Comparison of ENCODE assay signal across 8 cellular contexts in genomic region chr16:1308977-1309885, GRCh38. TPM values are rescaled to one million over a fixed set of nuclear protein-coding genes. Genes with fewer than 3 reads are reported as not detected.
DNase-seq lines count a peak whose midpoint lies in the region; ATAC-seq and TF ChIP-seq lines count a peak whose summit lies in the region.

Gene UBE2I, plus strand, starts transcription at chr16:1309636. Its CDS starts 4,395 bp downstream, at chr16:1314031.

- peaks cover 28% of the 10 kb centered on the region for H3K4me1 Mint-ChIP-seq in Calu3 (ENCODE audit: low read depth, unreplicated experiment)

- ATAC-seq in GM21447 (IDR thresholded peaks at IDR 0.05; ENCODE audit: unreplicated experiment) = peak; percentile 56

- H4K20me1 ChIP-seq in OCI-LY1 (ENCODE audit: insufficient read depth, low read length) = no peaks in the 10 kb centered on the region

- no peaks in the 10 kb centered on the region for H3K9me2 ChIP-seq in OCI-LY1 (ENCODE audit: low read depth, low read length)

- 0 out of 2 replicates have a peak within 1 kb of the TSS, but pooled peaks have one; percentile 99 for H2AFZ ChIP-seq in OCI-LY1 (ENCODE audit: low read length)

- H3K4me1 ChIP-seq in OCI-LY1 (ENCODE audit: insufficient read depth, low read length, severe bottlenecking) = peaks cover 20% of the 10 kb centered on the region
- peaks cover 10% of the 10 kb centered on the region for H3K4me1 ChIP-seq in mesodermal cell (ENCODE audit: control insufficient read depth, insufficient read depth, low read length, poor library complexity, severe bottlenecking)

- BruUV-seq in Calu3 (replicated peaks; lab: Mats Ljungman, UMichigan) = no TSS peak

- in situ Hi-C loops in endometrial microvascular endothelial cells (cut with HindIII; ENCODE audit: inconsistent ontology term, low pct_unique_long_range_greater_than_20kb, low sequenced_read_pairs) = no loop called here

- peaks cover 72% of the 10 kb centered on the region for H3K36me3 Mint-ChIP-seq in Calu3 (ENCODE audit: insufficient read depth, unreplicated experiment)

- peaks cover 44% of the 10 kb centered on the region for H3K79me2 ChIP-seq in OCI-LY1 (ENCODE audit: insufficient read depth, low read length)

- no peaks in the 10 kb centered on the region for H3F3A ChIP-seq in OCI-LY1 (ENCODE audit: insufficient read depth, low read length)

- peak within 1 kb of the TSS; percentile 98 for H3K4me3 Mint-ChIP-seq in Calu3 (ENCODE audit: low read depth, unreplicated experiment)

- H3K9me3 ChIP-seq in OCI-LY1 (ENCODE audit: low read length) (no peaks in the 10 kb centered on the region), mesodermal cell (ENCODE audit: control insufficient read depth, low read length) (no peaks in the 10 kb centered on the region)

- no peaks in the 10 kb centered on the region for H3K9me3 Mint-ChIP-seq in Calu3 (ENCODE audit: low read depth, unreplicated experiment)

- 0% methylated on average over 74 to 85 of the region's 117 CpGs for WGBS in mesodermal cell (ENCODE audit: insufficient coverage in 2 of 2), 2 experiments

- H3K27ac Mint-ChIP-seq in Calu3 (ENCODE audit: unreplicated experiment) = peak within 1 kb of the TSS; percentile 98

- CTCF ChIA-PET in Calu3 (lab: Charles Lee) = interaction anchor here (0.6 to 1.0 kb wide), 4 partner anchors 10 to 27 kb away, joined by 3 to 5 read pairs (median 3); no protein-coding TSS in a partner anchor

- peaks cover 30% of the 10 kb centered on the region; the same call in 1 of the 2 replicates for H3K36me3 ChIP-seq in OCI-LY1 (ENCODE audit: insufficient read depth, low read length)
- peaks cover 28% of the 10 kb centered on the region for H3K36me3 ChIP-seq in mesodermal cell (ENCODE audit: control insufficient read depth, insufficient read depth, low read length)

- peak within 1 kb of the TSS; percentile 98 for H3K4me2 ChIP-seq in OCI-LY1 (ENCODE audit: low read length)

- peak within 1 kb of the TSS; percentile 100 for H3K9ac ChIP-seq in OCI-LY1 (ENCODE audit: low read length)

- intact Hi-C loops in Calu3 (cut with micrococcal nuclease; ENCODE audit: unreplicated experiment) = no loop called here

- H3K4me3 ChIP-seq in OCI-LY1 (ENCODE audit: low read depth, low read length, poor library complexity, severe bottlenecking) (peak within 1 kb of the TSS; percentile 96), mesodermal cell (ENCODE audit: extremely low read depth, insufficient read depth, low read length, poor library complexity, severe bottlenecking) (peak within 1 kb of the TSS; percentile 84)

- H3K27ac ChIP-seq in OCI-LY1 (ENCODE audit: low read depth, low read length, poor library complexity, severe bottlenecking) = peak within 1 kb of the TSS; percentile 96
- peak within 1 kb of the TSS; percentile 100 for H3K27ac ChIP-seq in mesodermal cell (ENCODE audit: low read depth, low read length, severe bottlenecking)

- TF ChIP-seq CTCF in Calu3 (IDR thresholded peaks at IDR 0.05; ENCODE audit: unreplicated experiment) (no peak), OCI-LY1 (IDR thresholded peaks at IDR 0.05; ENCODE audit: low read length) (no peak)

- H3K27me3 ChIP-seq in OCI-LY1 (ENCODE audit: insufficient read depth, low read length) = no peaks in the 10 kb centered on the region

- no peaks in the 10 kb centered on the region for H3K27me3 Mint-ChIP-seq in Calu3 (ENCODE audit: unreplicated experiment)

- DNase-seq in Calu3 = peak; percentile 98
- DNase-seq in HuH-7 (ENCODE audit: low spot score) = peak; percentile 92
- DNase-seq in activated CD8-positive, alpha-beta memory T cell treated with anti-CD3 and anti-CD28 coated beads, Interleukin-2, amount 50 U/mL, for 4 hours = peak; percentile 95
- peak; percentile 90 for DNase-seq in stimulated activated CD8-positive, alpha-beta memory T cell treated with anti-CD3 and anti-CD28 coated beads, Interleukin-15, amount 100 ng/mL, for 24 hours (ENCODE audit: low read depth)

RNA-seq across cellular contexts. Expression of gene UBE2I, which starts in this region (rescaled TPM):
- total RNA-seq in Calu3 (2022) (261 and 271 TPM in 2 replicates), endometrial microvascular endothelial cells (ENCODE audit: inconsistent ontology term) (62.4 TPM)
- polyA plus RNA-seq in mesodermal cell (2013, experiment 1 of 2) = 175 TPM
- 181 TPM for polyA plus RNA-seq in mesodermal cell (2013, experiment 2 of 2)

Comparison
In these comparisons a context has a peak if more than half of its experiments do, and no peak if none do; other contexts are left out.
1. Peak in every context shown above with its lines: DNase-seq, ATAC-seq, H3K4me3 ChIP-seq and H3K27ac ChIP-seq.